ENCODE assay signal across 11 cellular contexts in the genomic region with DNA sequence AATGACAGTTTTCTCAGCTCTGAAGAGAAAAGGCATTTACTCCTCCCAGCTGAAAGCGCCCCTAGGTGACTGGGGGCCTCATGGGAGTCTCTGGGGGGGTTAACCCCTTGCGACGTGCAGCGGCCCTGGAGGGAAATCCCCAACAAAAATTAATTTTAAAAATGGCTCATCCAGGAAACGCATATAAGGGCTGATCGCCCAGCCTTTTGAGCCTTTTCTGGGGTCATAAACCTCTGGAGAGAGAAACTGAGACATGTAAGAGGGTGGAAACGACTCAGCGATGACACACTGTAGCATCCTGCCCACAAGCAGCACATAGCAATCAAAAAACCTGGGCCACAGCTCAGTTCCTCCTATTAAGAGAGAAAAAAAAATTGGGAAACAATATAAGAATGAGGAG. TPM values are rescaled to one million over a fixed set of nuclear protein-coding genes. Genes with fewer than 3 reads are reported as not detected.
A peak's percentile ranks its signal among the peaks of the same experiment; 100 is the strongest.
DNase-seq lines count a peak whose midpoint lies in the region; ATAC-seq lines count a peak whose summit lies in the region.
"Had no signal": no experiment of that assay in that cellular context is flagged by ENCODE, and none has a peak within 500 bp of the region (broad histone marks: within the 10 kb centered on the region; RNA-seq: fewer than 3 reads in every experiment).

No MANE protein-coding gene starts in this region.

- H2BK5ac ChIP-seq in neuronal stem cell (ENCODE audit: low read length) = no peak overlapping the region

- no peak overlapping the region for H4K8ac ChIP-seq in neuronal stem cell (ENCODE audit: low read depth, low read length)

- no peak overlapping the region for H2BK15ac ChIP-seq in neuronal stem cell (ENCODE audit: low read length)

- H3K4me3 Mint-ChIP-seq in activated T-helper 1 cell treated with anti-CD3 and anti-CD28 coated beads, Interleukin-12 subunit alpha, Interleukin-12 subunit beta, Interleukin-2, Interleukin-4 antibody, amounts not matched to agents 30 ng/mL and 10 ng/mL and 1 ng/mL, durations not matched to agents 14 hours and 24 hours and 36 hours = peak overlapping the region; percentile 92

- H3K27ac Mint-ChIP-seq in activated T-helper 1 cell treated with anti-CD3 and anti-CD28 coated beads, Interleukin-12 subunit alpha, Interleukin-12 subunit beta, Interleukin-2, Interleukin-4 antibody, amounts not matched to agents 30 ng/mL and 10 ng/mL and 1 ng/mL, durations not matched to agents 14 hours and 24 hours and 36 hours = peak overlapping the region; percentile 51

- no peaks in the 10 kb centered on the region for H3K36me3 ChIP-seq in neuronal stem cell (replicated peaks in 1 of 2; ENCODE audit: control insufficient read depth in 2 of 2, insufficient read depth in 2 of 2, low read length in 2 of 2)
- H3K36me3 ChIP-seq: colonic mucosa had no signal

- DNase-seq in GDM1 (lab: John Stamatoyannopoulos, UW) = peak; percentile 17
- DNase-seq in HS-5 (ENCODE audit: low read depth) = peak; percentile 45
- no peak for DNase-seq in activated T-helper 1 cell treated with anti-CD3 and anti-CD28 coated beads, Interleukin-12 subunit alpha, Interleukin-12 subunit beta, Interleukin-2, Interleukin-4 antibody, amounts not matched to agents 30 ng/mL and 10 ng/mL and 1 ng/mL, durations not matched to agents 14 hours and 24 hours and 36 hours (ENCODE audit: low spot score)
- DNase-seq in neuronal stem cell (ENCODE audit: low spot score) = no peak
- DNase-seq in NCI-H2107 treated with DMSO at 0.1 percent for 48 hours (lab: John Stamatoyannopoulos, UW; ENCODE audit: unreplicated experiment) = no peak
- no peak for DNase-seq in posterior vena cava (ENCODE audit: low spot score)
- DNase-seq: colonic mucosa, kidney, NCI-H1694 had no signal

- no peak overlapping the region for H2BK12ac ChIP-seq in neuronal stem cell (ENCODE audit: low read length)

- peaks cover 43% of the 10 kb centered on the region for H3K4me1 Mint-ChIP-seq in activated T-helper 1 cell treated with anti-CD3 and anti-CD28 coated beads, Interleukin-12 subunit alpha, Interleukin-12 subunit beta, Interleukin-2, Interleukin-4 antibody, amounts not matched to agents 30 ng/mL and 10 ng/mL and 1 ng/mL, durations not matched to agents 14 hours and 24 hours and 36 hours (ENCODE audit: low read depth)

- no peaks in the 10 kb centered on the region for H3K9me3 ChIP-seq in neuronal stem cell (replicated peaks in 1 of 2; ENCODE audit: control insufficient read depth in 2 of 2, insufficient read depth in 1 of 2, low read depth in 1 of 2, low read length in 2 of 2)
- H3K9me3 ChIP-seq: colonic mucosa had no signal

- no peak overlapping the region for H3K4ac ChIP-seq in neuronal stem cell (ENCODE audit: low read length)

- no peak overlapping the region for H3K4me3 ChIP-seq in neuronal stem cell (ENCODE audit: low read length in 2 of 2)
- H3K4me3 ChIP-seq: colonic mucosa had no signal

- no peaks in the 10 kb centered on the region for H3K9me3 Mint-ChIP-seq in activated T-helper 1 cell treated with anti-CD3 and anti-CD28 coated beads, Interleukin-12 subunit alpha, Interleukin-12 subunit beta, Interleukin-2, Interleukin-4 antibody, amounts not matched to agents 30 ng/mL and 10 ng/mL and 1 ng/mL, durations not matched to agents 14 hours and 24 hours and 36 hours

- no peaks in the 10 kb centered on the region for H3K27me3 ChIP-seq in neuronal stem cell (ENCODE audit: control insufficient read depth in 3 of 3, insufficient read depth in 3 of 3, low read depth in 1 of 3, low read length in 3 of 3)
- H3K27me3 ChIP-seq: colonic mucosa had no signal

- H3K18ac ChIP-seq in neuronal stem cell (ENCODE audit: low read length) = no peak overlapping the region

- no peak overlapping the region for H2BK120ac ChIP-seq in neuronal stem cell (ENCODE audit: low read depth, low read length)

- H3K79me1 ChIP-seq in neuronal stem cell (ENCODE audit: low read depth, low read length) = no peaks in the 10 kb centered on the region

- no peak overlapping the region for H2AK5ac ChIP-seq in neuronal stem cell (ENCODE audit: low read depth, low read length)

- WGBS in neuronal stem cell (ENCODE audit: extremely low coverage in 2 of 2, insufficient read length in 2 of 2, insufficient replicate concordance in 1 of 2), 2 donors = no CpG with 5 or more reads among the region's 8 CpGs

- no peak overlapping the region for H3K14ac ChIP-seq in neuronal stem cell (ENCODE audit: low read length)

- no peaks in the 10 kb centered on the region for H3K27me3 Mint-ChIP-seq in activated T-helper 1 cell treated with anti-CD3 and anti-CD28 coated beads, Interleukin-12 subunit alpha, Interleukin-12 subunit beta, Interleukin-2, Interleukin-4 antibody, amounts not matched to agents 30 ng/mL and 10 ng/mL and 1 ng/mL, durations not matched to agents 14 hours and 24 hours and 36 hours (ENCODE audit: insufficient read depth)

- peak overlapping the region; percentile 53 for H2AFZ ChIP-seq in neuronal stem cell (ENCODE audit: low read length)

- no peak overlapping the region for H3K9ac ChIP-seq in neuronal stem cell (ENCODE audit: low read depth, low read length, poor library complexity)

- H3K27ac ChIP-seq in neuronal stem cell (replicated peaks; ENCODE audit: low read length) = peak overlapping the region; percentile 16
- H3K27ac ChIP-seq: colonic mucosa had no signal

- peaks cover 4 to 8% of the 10 kb centered on the region in 2 donors for H3K4me1 ChIP-seq in neuronal stem cell (ENCODE audit: control insufficient read depth in 2 of 2, insufficient read depth in 1 of 2, low read depth in 1 of 2, low read length in 2 of 2)

- no peak overlapping the region for H3K4me2 ChIP-seq in neuronal stem cell (ENCODE audit: insufficient read depth, low read length, poor library complexity, severe bottlenecking)

- no peak overlapping the region for H3K23ac ChIP-seq in neuronal stem cell (ENCODE audit: low read depth, low read length, poor library complexity)

- no peak overlapping the region for H4K91ac ChIP-seq in neuronal stem cell (ENCODE audit: low read depth, low read length, poor library complexity)

- H3K36me3 Mint-ChIP-seq in activated T-helper 1 cell treated with anti-CD3 and anti-CD28 coated beads, Interleukin-12 subunit alpha, Interleukin-12 subunit beta, Interleukin-2, Interleukin-4 antibody, amounts not matched to agents 30 ng/mL and 10 ng/mL and 1 ng/mL, durations not matched to agents 14 hours and 24 hours and 36 hours (ENCODE audit: low read depth) = peaks cover 1% of the 10 kb centered on the region

- ATAC-seq in HG02678 (IDR thresholded peaks at IDR 0.05; ENCODE audit: unreplicated experiment) (no peak), HG03039 (IDR thresholded peaks at IDR 0.05; ENCODE audit: unreplicated experiment) (no peak)

- intact Hi-C loops in activated T-helper 1 cell treated with anti-CD3 and anti-CD28 coated beads, Interleukin-12 subunit alpha, Interleukin-12 subunit beta, Interleukin-2, Interleukin-4 antibody, amounts not matched to agents 30 ng/mL and 10 ng/mL and 1 ng/mL, durations not matched to agents 14 hours and 24 hours and 36 hours (cut with micrococcal nuclease) = loop anchor here (10.0 kb wide), 1 partner anchor 952 kb away; the partner anchor contains the start of gene ERI3
- intact Hi-C loops in posterior vena cava (cut with DNase I) = no loop called here

RNA-seq across cellular contexts. Expression of gene HPDL, which starts 20.4 kb away (rescaled TPM):
- total RNA-seq in activated T-helper 1 cell treated with anti-CD3 and anti-CD28 coated beads, Interleukin-12 subunit alpha, Interleukin-12 subunit beta, Interleukin-2, Interleukin-4 antibody, amounts not matched to agents 30 ng/mL and 10 ng/mL and 1 ng/mL, durations not matched to agents 14 hours and 24 hours and 36 hours = 31.0 and 34.8 TPM in 2 replicates
- 2.2 TPM for polyA plus RNA-seq in neuronal stem cell (2013, experiment 1 of 2)
- polyA plus RNA-seq in neuronal stem cell (2013, experiment 2 of 2) = 2.5 TPM
- total RNA-seq in posterior vena cava = under 1 TPM; 0.38 to 0.83 TPM

RNA-seq across cellular contexts. Expression of gene TOE1, which starts 33.7 kb away (rescaled TPM):
- total RNA-seq in activated T-helper 1 cell treated with anti-CD3 and anti-CD28 coated beads, Interleukin-12 subunit alpha, Interleukin-12 subunit beta, Interleukin-2, Interleukin-4 antibody, amounts not matched to agents 30 ng/mL and 10 ng/mL and 1 ng/mL, durations not matched to agents 14 hours and 24 hours and 36 hours = 39.1 and 41.4 TPM in 2 replicates
- 4.1 TPM for polyA plus RNA-seq in neuronal stem cell (2013, experiment 1 of 2)
- 4.4 TPM for polyA plus RNA-seq in neuronal stem cell (2013, experiment 2 of 2)
- 1 to 10 TPM; 5.8 to 7.0 TPM for total RNA-seq in posterior vena cava

RNA-seq across cellular contexts. Expression of gene MUTYH, which starts 33.9 kb away (rescaled TPM):
- total RNA-seq in activated T-helper 1 cell treated with anti-CD3 and anti-CD28 coated beads, Interleukin-12 subunit alpha, Interleukin-12 subunit beta, Interleukin-2, Interleukin-4 antibody, amounts not matched to agents 30 ng/mL and 10 ng/mL and 1 ng/mL, durations not matched to agents 14 hours and 24 hours and 36 hours = 53.4 and 55.9 TPM in 2 replicates
- 32.5 TPM for polyA plus RNA-seq in neuronal stem cell (2013, experiment 1 of 2)
- 30.7 TPM for polyA plus RNA-seq in neuronal stem cell (2013, experiment 2 of 2)
- total RNA-seq in posterior vena cava = 10 to 100 TPM; 15.1 to 15.7 TPM

Comparison
In these comparisons a context has a peak if more than half of its experiments do, and no peak if none do; other contexts are left out.
1. DNase-seq: peak in GDM1 (single experiment) and HS-5 (single experiment); none in activated T-helper 1 cell treated with anti-CD3 and anti-CD28 coated beads, Interleukin-12 subunit alpha, Interleukin-12 subunit beta, Interleukin-2, Interleukin-4 antibody, amounts not matched to agents 30 ng/mL and 10 ng/mL and 1 ng/mL, durations not matched to agents 14 hours and 24 hours and 36 hours (single experiment), neuronal stem cell (single experiment), NCI-H2107 treated with DMSO at 0.1 percent for 48 hours (single experiment) and posterior vena cava (single experiment).
2. RNA of gene HPDL, which starts 20.4 kb away (total RNA-seq): 31.0 to 34.8 TPM in activated T-helper 1 cell treated with anti-CD3 and anti-CD28 coated beads, Interleukin-12 subunit alpha, Interleukin-12 subunit beta, Interleukin-2, Interleukin-4 antibody, amounts not matched to agents 30 ng/mL and 10 ng/mL and 1 ng/mL, durations not matched to agents 14 hours and 24 hours and 36 hours; 0.38 to 0.83 TPM in posterior vena cava; every median in the first group is over 10 times any median in the second.